9 cellular contexts compared by ENCODE assay signal in genomic region chr5:36398137-36398536, GRCh38.
DNase-seq lines count a peak whose midpoint lies in the region; ATAC-seq and TF ChIP-seq lines count a peak whose summit lies in the region.
"Had no signal": no experiment of that assay in that cellular context is flagged by ENCODE, and none has a peak within 500 bp of the region (broad histone marks: within the 10 kb centered on the region; RNA-seq: fewer than 3 reads in every experiment).

No MANE protein-coding gene starts in this region.

- H3K9me3 Mint-ChIP-seq in WTC11 = no peaks in the 10 kb centered on the region
- H3K9me3 Mint-ChIP-seq in activated naive CD8-positive, alpha-beta T cell treated with anti-CD3 and anti-CD28 coated beads, Interleukin-2, amount 50 U/mL, for 24 hours = no peaks in the 10 kb centered on the region

- H3K27ac Mint-ChIP-seq in WTC11 = no peak overlapping the region
- H3K27ac Mint-ChIP-seq in activated naive CD8-positive, alpha-beta T cell treated with anti-CD3 and anti-CD28 coated beads, Interleukin-2, amount 50 U/mL, for 24 hours = no peak overlapping the region

- CTCF ChIA-PET in WTC11 (lab: Charles Lee) = interaction anchor here (0.6 to 2.1 kb wide), 2 partner anchors 22 to 220 kb away, joined by 3 to 6 read pairs; no protein-coding TSS in a partner anchor

- no peak overlapping the region for H3K4me3 ChIP-seq in AG10803 (ENCODE audit: low read length)
- no peak overlapping the region for H3K4me3 ChIP-seq in mucosa of descending colon

- DNase-seq in AG10803 (ENCODE audit: low read depth) = peak; percentile 69
- DNase-seq in WTC11 (ENCODE audit: low spot score) = no peak
- peak; percentile 39 for DNase-seq in kidney tubule cell (ENCODE audit: low spot score)
- no peak for DNase-seq in mucosa of descending colon
- no peak for DNase-seq in SK-N-DZ (ENCODE audit: low spot score)
- no peak for DNase-seq in activated naive CD8-positive, alpha-beta T cell treated with anti-CD3 and anti-CD28 coated beads, Interleukin-2, amount 50 U/mL, for 24 hours
- DNase-seq: NCI-H1092 had no signal

- peaks cover 6% of the 10 kb centered on the region for H3K4me1 Mint-ChIP-seq in WTC11
- H3K4me1 Mint-ChIP-seq in activated naive CD8-positive, alpha-beta T cell treated with anti-CD3 and anti-CD28 coated beads, Interleukin-2, amount 50 U/mL, for 24 hours = peaks cover 3% of the 10 kb centered on the region

- ATAC-seq in WTC11 (peak; percentile 68), mucosa of descending colon (no peak), GM18861 (IDR thresholded peaks at IDR 0.05; ENCODE audit: unreplicated experiment) (no peak)
- no peak for ATAC-seq in activated naive CD8-positive, alpha-beta T cell treated with anti-CD3 and anti-CD28 coated beads, Interleukin-2, amount 50 U/mL, for 24 hours

- TF ChIP-seq EP300 in Ishikawa (IDR thresholded peaks at IDR 0.05; ENCODE audit: borderline replicate concordance) = no peak

- POLR2A ChIA-PET in WTC11 (lab: Charles Lee) = no interaction called here

- TF ChIP-seq RAD21 in Ishikawa (IDR thresholded peaks at IDR 0.05; ENCODE audit: low read depth) = peak; percentile 71

- intact Hi-C loops in mucosa of descending colon (cut with DNase I, micrococcal nuclease) = loop anchor here in 1 of 2 donors (10.0 kb wide), 1 partner anchor 133 kb away; no protein-coding TSS in a partner anchor

- H3K4me1 ChIP-seq in mucosa of descending colon (ENCODE audit: low read depth) = no peaks in the 10 kb centered on the region

- no peaks in the 10 kb centered on the region for H3K27me3 Mint-ChIP-seq in WTC11 (ENCODE audit: low read depth)
- H3K27me3 Mint-ChIP-seq in activated naive CD8-positive, alpha-beta T cell treated with anti-CD3 and anti-CD28 coated beads, Interleukin-2, amount 50 U/mL, for 24 hours = no peaks in the 10 kb centered on the region

- no peaks in the 10 kb centered on the region for H3K36me3 Mint-ChIP-seq in WTC11
- H3K36me3 Mint-ChIP-seq in activated naive CD8-positive, alpha-beta T cell treated with anti-CD3 and anti-CD28 coated beads, Interleukin-2, amount 50 U/mL, for 24 hours (ENCODE audit: low read depth) = no peaks in the 10 kb centered on the region

- H3K36me3 ChIP-seq in mucosa of descending colon (ENCODE audit: low read depth) = no peaks in the 10 kb centered on the region

- TF ChIP-seq CTCF in AG10803 (conservative IDR thresholded peaks at IDR 0.05; ENCODE audit: low read length) (peak; percentile 68), WTC11 (IDR thresholded peaks at IDR 0.05) (no peak), mucosa of descending colon (IDR thresholded peaks at IDR 0.05) (no peak)

- no peak overlapping the region for H3K4me3 Mint-ChIP-seq in WTC11
- H3K4me3 Mint-ChIP-seq in activated naive CD8-positive, alpha-beta T cell treated with anti-CD3 and anti-CD28 coated beads, Interleukin-2, amount 50 U/mL, for 24 hours = no peak overlapping the region

- H3K9me3 ChIP-seq in mucosa of descending colon = no peaks in the 10 kb centered on the region

TF ChIP-seq in Ishikawa, 13 proteins besides CTCF, POLR2A, EP300 and RAD21 (continues in another document):
- no peak for TF ChIP-seq FOXM1 (IDR thresholded peaks at IDR 0.05; ENCODE audit: borderline replicate concordance, low read depth)
- no peak for TF ChIP-seq ZBTB7A (IDR thresholded peaks at IDR 0.05; ENCODE audit: low read depth)
- no peak for TF ChIP-seq REST (IDR thresholded peaks at IDR 0.05; ENCODE audit: low read depth)
- TF ChIP-seq TAF1 (IDR thresholded peaks at IDR 0.05; ENCODE audit: low read depth) = no peak
- TF ChIP-seq EGR1 (IDR thresholded peaks at IDR 0.05) = no peak
- TF ChIP-seq CEBPB (IDR thresholded peaks at IDR 0.05) = no peak
- no peak for TF ChIP-seq MAX (IDR thresholded peaks at IDR 0.05)
- TF ChIP-seq NFIC (IDR thresholded peaks at IDR 0.05) = no peak
- no peak for TF ChIP-seq TEAD4 (IDR thresholded peaks at IDR 0.05)
- no peak for TF ChIP-seq USF1 (IDR thresholded peaks at IDR 0.05)
- no peak for TF ChIP-seq CREB1 (IDR thresholded peaks at IDR 0.05; ENCODE audit: low read depth)
- TF ChIP-seq YY1 (IDR thresholded peaks at IDR 0.05; ENCODE audit: low read depth) = no peak

TF ChIP-seq in WTC11, 78 proteins besides CTCF, POLR2A, EP300 and RAD21 (continues in another document):
- no peak for TF ChIP-seq CREB1 (CRISPR knock-in tag; IDR thresholded peaks at IDR 0.05)
- TF ChIP-seq ATF2 (CRISPR knock-in tag; IDR thresholded peaks at IDR 0.05; ENCODE audit: borderline replicate concordance, low read depth) = no peak
- TF ChIP-seq TCF7 (CRISPR knock-in tag; IDR thresholded peaks at IDR 0.05; ENCODE audit: low read depth) = no peak
- TF ChIP-seq RORB (CRISPR knock-in tag; IDR thresholded peaks at IDR 0.05) = no peak
- no peak for TF ChIP-seq ZNF232 (CRISPR knock-in tag; IDR thresholded peaks at IDR 0.05)
- no peak for TF ChIP-seq ZNF138 (CRISPR knock-in tag; conservative IDR thresholded peaks at IDR 0.05)
- TF ChIP-seq, protein P1, sequence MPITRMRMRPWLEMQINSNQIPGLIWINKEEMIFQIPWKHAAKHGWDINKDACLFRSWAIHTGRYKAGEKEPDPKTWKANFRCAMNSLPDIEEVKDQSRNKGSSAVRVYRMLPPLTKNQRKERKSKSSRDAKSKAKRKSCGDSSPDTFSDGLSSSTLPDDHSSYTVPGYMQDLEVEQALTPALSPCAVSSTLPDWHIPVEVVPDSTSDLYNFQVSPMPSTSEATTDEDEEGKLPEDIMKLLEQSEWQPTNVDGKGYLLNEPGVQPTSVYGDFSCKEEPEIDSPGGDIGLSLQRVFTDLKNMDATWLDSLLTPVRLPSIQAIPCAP (CRISPR knock-in tag; IDR thresholded peaks at IDR 0.05) = no peak
- TF ChIP-seq GRHL2 (CRISPR knock-in tag; IDR thresholded peaks at IDR 0.05; ENCODE audit: insufficient replicate concordance, severe bottlenecking) = no peak
- TF ChIP-seq, protein P2, sequence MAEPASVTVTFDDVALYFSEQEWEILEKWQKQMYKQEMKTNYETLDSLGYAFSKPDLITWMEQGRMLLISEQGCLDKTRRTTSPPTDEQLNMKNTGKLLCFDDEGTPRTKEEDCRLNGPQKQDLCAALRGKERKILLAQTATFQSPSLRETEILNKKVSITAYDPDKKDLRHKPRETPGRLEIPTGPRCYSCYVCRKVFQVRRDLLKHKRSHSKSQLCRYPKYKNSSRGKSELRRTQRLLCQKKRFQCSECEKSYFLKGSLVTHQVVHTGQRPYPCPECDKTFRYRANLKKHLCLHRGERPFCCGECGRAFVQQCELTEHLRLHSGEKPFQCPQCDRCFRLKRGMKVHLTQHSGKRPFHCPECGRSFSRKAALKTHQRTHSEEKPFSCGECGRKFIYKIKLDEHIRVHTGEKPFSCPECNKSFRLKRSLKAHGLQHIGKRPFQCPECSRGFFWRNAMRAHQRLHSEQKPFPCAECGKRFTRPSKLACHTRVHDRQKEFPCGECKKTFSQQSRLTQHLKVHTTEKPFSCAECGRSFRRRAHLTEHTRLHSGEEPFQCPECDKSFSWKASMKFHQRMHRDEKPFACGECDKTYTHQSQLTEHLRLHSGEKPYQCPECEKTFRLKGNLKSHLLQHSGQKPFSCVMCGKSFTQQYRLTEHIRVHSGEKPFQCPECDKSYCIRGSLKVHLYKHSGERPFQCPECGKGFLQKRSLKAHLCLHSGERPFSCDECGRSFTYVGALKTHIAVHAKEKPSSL (CRISPR knock-in tag; conservative IDR thresholded peaks at IDR 0.05) = no peak
- no peak for TF ChIP-seq EMX1 (CRISPR knock-in tag; IDR thresholded peaks at IDR 0.05)
- no peak for TF ChIP-seq FOXK1 (CRISPR knock-in tag; IDR thresholded peaks at IDR 0.05)
- TF ChIP-seq ZNF317 (CRISPR knock-in tag; IDR thresholded peaks at IDR 0.05; ENCODE audit: borderline replicate concordance, low read depth) = no peak
- TF ChIP-seq, protein P3, sequence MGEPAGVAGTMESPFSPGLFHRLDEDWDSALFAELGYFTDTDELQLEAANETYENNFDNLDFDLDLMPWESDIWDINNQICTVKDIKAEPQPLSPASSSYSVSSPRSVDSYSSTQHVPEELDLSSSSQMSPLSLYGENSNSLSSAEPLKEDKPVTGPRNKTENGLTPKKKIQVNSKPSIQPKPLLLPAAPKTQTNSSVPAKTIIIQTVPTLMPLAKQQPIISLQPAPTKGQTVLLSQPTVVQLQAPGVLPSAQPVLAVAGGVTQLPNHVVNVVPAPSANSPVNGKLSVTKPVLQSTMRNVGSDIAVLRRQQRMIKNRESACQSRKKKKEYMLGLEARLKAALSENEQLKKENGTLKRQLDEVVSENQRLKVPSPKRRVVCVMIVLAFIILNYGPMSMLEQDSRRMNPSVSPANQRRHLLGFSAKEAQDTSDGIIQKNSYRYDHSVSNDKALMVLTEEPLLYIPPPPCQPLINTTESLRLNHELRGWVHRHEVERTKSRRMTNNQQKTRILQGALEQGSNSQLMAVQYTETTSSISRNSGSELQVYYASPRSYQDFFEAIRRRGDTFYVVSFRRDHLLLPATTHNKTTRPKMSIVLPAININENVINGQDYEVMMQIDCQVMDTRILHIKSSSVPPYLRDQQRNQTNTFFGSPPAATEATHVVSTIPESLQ (CRISPR knock-in tag; IDR thresholded peaks at IDR 0.05) = no peak

Comparison
In these comparisons a context has a peak if more than half of its experiments do, and no peak if none do; other contexts are left out.
1. DNase-seq: peak in AG10803 (single experiment) and kidney tubule cell (single experiment); none in WTC11 (single experiment), mucosa of descending colon (0 of 3), SK-N-DZ (single experiment) and activated naive CD8-positive, alpha-beta T cell treated with anti-CD3 and anti-CD28 coated beads, Interleukin-2, amount 50 U/mL, for 24 hours (single experiment).